8 cellular contexts compared by ENCODE assay signal in the genomic region with DNA sequence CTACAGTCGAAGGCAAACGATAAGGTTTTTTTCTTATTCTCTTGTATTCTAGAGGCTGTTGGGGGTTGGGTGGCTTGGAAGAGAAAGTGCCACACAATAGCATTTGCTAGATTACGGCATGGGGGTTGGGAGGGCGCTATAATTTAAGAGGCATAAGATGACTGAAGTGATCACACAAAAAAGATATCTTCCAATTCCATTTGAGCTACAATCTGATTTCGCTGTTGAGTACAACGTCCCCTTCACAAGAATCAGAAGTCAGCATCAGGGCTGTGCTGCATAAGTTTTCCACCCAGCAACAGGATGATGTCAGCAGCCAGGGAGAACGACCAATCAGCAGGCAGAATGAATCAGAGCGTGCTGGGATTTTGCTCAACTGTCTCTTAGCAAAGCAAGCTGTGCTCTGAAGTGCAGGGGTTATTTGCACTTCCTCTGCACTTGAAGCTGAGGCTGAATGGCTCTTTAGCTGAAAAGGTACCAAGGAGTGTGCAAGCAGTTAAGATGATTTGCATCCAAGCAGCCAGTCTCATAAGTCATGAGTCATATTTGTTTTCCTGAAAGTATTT. TPM values are rescaled to one million over a fixed set of nuclear protein-coding genes. Genes with fewer than 3 reads are reported as not detected.
DNase-seq lines count a peak whose midpoint lies in the region; ATAC-seq and TF ChIP-seq lines count a peak whose summit lies in the region.

No MANE protein-coding gene starts in this region.

- H3K27ac ChIP-seq in Karpas-422 (ENCODE audit: low read length) (peak overlapping the region; percentile 93), foreskin keratinocyte (no peak overlapping the region)

- ATAC-seq in GM21723 (IDR thresholded peaks at IDR 0.05; ENCODE audit: unreplicated experiment) (peak; percentile 98), foreskin keratinocyte (peak; percentile 98)

- peak; percentile 66 for TF ChIP-seq POLR2A in Raji (IDR thresholded peaks at IDR 0.05; ENCODE audit: insufficient read depth, low read depth, low read length)

- H3K79me2 ChIP-seq in Karpas-422 (ENCODE audit: low read length): no peaks in the 10 kb centered on the region

- H3K4me2 ChIP-seq in Karpas-422 (ENCODE audit: low read depth, low read length, poor library complexity, severe bottlenecking): peak overlapping the region; percentile 71

- H3K27me3 ChIP-seq in Karpas-422 (ENCODE audit: low read length) (no peaks in the 10 kb centered on the region), foreskin keratinocyte (no peaks in the 10 kb centered on the region), neuron (ENCODE audit: insufficient read depth, low read length) (no peaks in the 10 kb centered on the region)

- H4K20me1 ChIP-seq in Karpas-422 (ENCODE audit: insufficient read depth, low read depth, low read length): no peaks in the 10 kb centered on the region

- H3K9me2 ChIP-seq in Karpas-422 (replicated peaks; ENCODE audit: insufficient read depth, low read length): no peaks in the 10 kb centered on the region

- no peaks in the 10 kb centered on the region for H3K9me3 ChIP-seq in Karpas-422 (ENCODE audit: low read length)
- H3K9me3 ChIP-seq in neuron (ENCODE audit: low read length): no peaks in the 10 kb centered on the region

- H3K9ac ChIP-seq in Karpas-422 (ENCODE audit: low read length): peak overlapping the region; percentile 59

- no peak for TF ChIP-seq CTCF in foreskin keratinocyte (conservative IDR thresholded peaks at IDR 0.05)

- DNase-seq in DMS53 (lab: John Stamatoyannopoulos, UW): peak; percentile 99
- DNase-seq in Karpas-422: peak; percentile 100
- peak; percentile 63 for DNase-seq in activated gamma-delta T cell treated with anti-CD3 and anti-CD28 coated beads, Interleukin-2, amount 50 U/mL, for 16 hours (ENCODE audit: low read depth)
- peak; percentile 75 to 88 for DNase-seq in foreskin keratinocyte
- DNase-seq in stromal cell of bone marrow (ENCODE audit: low read depth): peak; percentile 88

- peak overlapping the region; percentile 52 for H3K4me3 ChIP-seq in Karpas-422 (ENCODE audit: low read length)
- peak overlapping the region; percentile 40 for H3K4me3 ChIP-seq in neuron (ENCODE audit: low read length)

- H3K4me1 ChIP-seq in Karpas-422 (ENCODE audit: low read length) (peaks cover 76% of the 10 kb centered on the region), foreskin keratinocyte (peaks cover 3% of the 10 kb centered on the region), neuron (ENCODE audit: insufficient read depth, low read length) (peaks cover 44% of the 10 kb centered on the region)

- H2AFZ ChIP-seq in Karpas-422 (ENCODE audit: low read length) (peak overlapping the region; percentile 78), neuron (ENCODE audit: low read depth, low read length) (peak overlapping the region; percentile 2)

- H3K36me3 ChIP-seq in Karpas-422 (ENCODE audit: insufficient read depth, low read length) (no peaks in the 10 kb centered on the region), neuron (ENCODE audit: insufficient read depth, low read length) (no peaks in the 10 kb centered on the region)

RNA-seq across cellular contexts. Expression of gene SESN3, which starts 23.2 kb away (rescaled TPM):
- 21.4 and 58.9 TPM in 2 replicates for total RNA-seq in Karpas-422 (2014; rRNA removed; shearing (Covaris generic); ENCODE audit: low replicate concordance)
- 8.3 and 8.4 TPM in 2 replicates for total RNA-seq in foreskin keratinocyte
- 1.5 and 1.9 TPM in 2 replicates for polyA plus RNA-seq in foreskin keratinocyte
